In the genomic region with DNA sequence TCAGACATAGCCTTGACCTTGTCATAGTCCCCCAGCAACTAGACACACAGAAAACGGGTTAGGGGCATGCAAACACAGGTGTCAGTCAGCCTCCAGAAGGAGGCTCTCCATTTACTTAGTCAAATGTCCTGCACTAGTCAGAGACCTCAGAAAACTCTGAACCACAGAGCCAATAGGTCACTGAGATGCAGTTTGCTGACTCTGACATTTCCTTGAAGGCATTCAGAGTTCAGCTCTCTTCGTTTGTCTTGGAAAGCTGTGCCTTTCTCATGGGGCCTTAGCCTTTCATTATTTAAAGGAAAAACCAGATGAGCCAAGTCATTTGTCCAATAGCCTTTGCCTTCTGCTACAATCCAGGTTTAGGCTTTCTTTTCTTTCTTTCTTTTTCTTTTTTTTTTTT, we compare ENCODE assay signal across 27 cellular contexts. TPM values are rescaled to one million over a fixed set of nuclear protein-coding genes. Genes with fewer than 3 reads are reported as not detected.
DNase-seq lines count a peak whose midpoint lies in the region; ATAC-seq and TF ChIP-seq lines count a peak whose summit lies in the region.
"Had no signal": no experiment of that assay in that cellular context is flagged by ENCODE, and none has a peak within 500 bp of the region (broad histone marks: within the 10 kb centered on the region; RNA-seq: fewer than 3 reads in every experiment).

No MANE protein-coding gene starts in this region.

- peaks cover 4% of the 10 kb centered on the region for H3K27me3 Mint-ChIP-seq in activated naive CD4-positive, alpha-beta T cell treated with anti-CD3 and anti-CD28 coated beads for 36 hours (ENCODE audit: low read depth)

- intact Hi-C loops in activated naive CD4-positive, alpha-beta T cell treated with anti-CD3 and anti-CD28 coated beads for 36 hours (cut with micrococcal nuclease): no loop called here

- CTCF ChIA-PET in activated naive CD4-positive, alpha-beta T cell treated with anti-CD3 and anti-CD28 coated beads for 36 hours (lab: Charles Lee): no interaction called here

- peaks cover 33 to 62% of the 10 kb centered on the region in 2 donors for H3K4me1 ChIP-seq in thoracic aorta (ENCODE audit: control insufficient read depth in 1 of 2, low read depth in 2 of 2)

- H3K9me3 Mint-ChIP-seq in activated naive CD4-positive, alpha-beta T cell treated with anti-CD3 and anti-CD28 coated beads for 36 hours: no peaks in the 10 kb centered on the region
- H3K9me3 Mint-ChIP-seq: activated T-helper 2 cell treated with anti-CD3 and anti-CD28 coated beads, Interferon-gamma antibody, Interleukin-2, Interleukin-4, amounts not matched to agents 10 μg/mL and 5 μg/mL and 100 μg/mL, durations not matched to agents 14 hours and 24 hours and 36 hours; CD4-positive, alpha-beta memory T cell; WTC11 had no signal

- H3K27ac Mint-ChIP-seq in activated naive CD4-positive, alpha-beta T cell treated with anti-CD3 and anti-CD28 coated beads for 36 hours: no peak overlapping the region
- H3K27ac Mint-ChIP-seq: activated T-helper 2 cell treated with anti-CD3 and anti-CD28 coated beads, Interferon-gamma antibody, Interleukin-2, Interleukin-4, amounts not matched to agents 10 μg/mL and 5 μg/mL and 100 μg/mL, durations not matched to agents 14 hours and 24 hours and 36 hours; CD4-positive, alpha-beta memory T cell had no signal

- H3K4me3 Mint-ChIP-seq in activated naive CD4-positive, alpha-beta T cell treated with anti-CD3 and anti-CD28 coated beads for 36 hours: no peak overlapping the region
- H3K4me3 Mint-ChIP-seq: WTC11 had no signal

- H3K36me3 ChIP-seq in thoracic aorta: no peaks in the 10 kb centered on the region
- H3K36me3 ChIP-seq: cardiac muscle cell, gastroesophageal sphincter, spleen had no signal

- peak overlapping the region; percentile 61 to 78 for H3K27ac ChIP-seq in thoracic aorta
- H3K27ac ChIP-seq: cardiac muscle cell, gastroesophageal sphincter, RWPE1, SK-N-MC, spleen had no signal

- H3K36me3 Mint-ChIP-seq in activated naive CD4-positive, alpha-beta T cell treated with anti-CD3 and anti-CD28 coated beads for 36 hours (ENCODE audit: low read depth): no peaks in the 10 kb centered on the region
- H3K36me3 Mint-ChIP-seq: CD4-positive, alpha-beta memory T cell had no signal

- ATAC-seq in thoracic aorta (ENCODE audit: insufficient number of reproducible peaks, low FRiP score, low read depth): peak; percentile 19
- ATAC-seq in HG03175 (IDR thresholded peaks at IDR 0.05; ENCODE audit: unreplicated experiment): no peak
- ATAC-seq: gastroesophageal sphincter, WTC11 had no signal

- H3K4me3 ChIP-seq in astrocyte of the spinal cord (ENCODE audit: low read depth, low read length) (no peak overlapping the region), fibroblast of the aortic adventitia (ENCODE audit: low read depth, low read length) (no peak overlapping the region), thoracic aorta (peak overlapping the region; percentile 88)
- H3K4me3 ChIP-seq: cardiac muscle cell, gastroesophageal sphincter, SK-N-MC had no signal

- H3K4me1 Mint-ChIP-seq in activated naive CD4-positive, alpha-beta T cell treated with anti-CD3 and anti-CD28 coated beads for 36 hours (ENCODE audit: low read depth): peaks cover 3% of the 10 kb centered on the region

- DNase-seq in NCI-H526 (lab: John Stamatoyannopoulos, UW) (peak; percentile 92 to 96), astrocyte of the spinal cord (ENCODE audit: low read depth, low spot score) (peak; percentile 41), fibroblast of the aortic adventitia (ENCODE audit: low read depth) (peak; percentile 69), thoracic aorta (ENCODE audit: low spot score) (no peak), NCI-H446 (lab: John Stamatoyannopoulos, UW) (no peak), NAMALWA (ENCODE audit: low spot score) (no peak)
- DNase-seq in activated naive CD4-positive, alpha-beta T cell treated with anti-CD3 and anti-CD28 coated beads for 36 hours: no peak
- DNase-seq: activated CD4-positive, alpha-beta T cell treated with anti-CD3 and anti-CD28 coated beads, Interleukin-2, amount 50 U/mL, for 48 hours; activated CD8-positive, alpha-beta memory T cell treated with anti-CD3 and anti-CD28 coated beads, Interleukin-2, amount 50 U/mL, for 48 hours; CD4-positive, alpha-beta memory T cell; DMS79 treated with DMSO at 0.1 percent for 48 hours; kidney; mammary epithelial cell; NCI-H1417; NCI-H2107; NCI-H510A; spleen; stimulated activated CD4-positive, alpha-beta T cell treated with anti-CD3 and anti-CD28 coated beads, Interleukin-4, amount 100 ng/mL, for 24 hours; stimulated activated naive CD4-positive, alpha-beta T cell treated with Interleukin-2 at 50 U/mL for 16 hours; trophoblast cell had no signal

- in situ Hi-C loops in astrocyte of the spinal cord (cut with HindIII; ENCODE audit: low sequenced_read_pairs): no loop called here

- TF ChIP-seq CTCF in astrocyte of the spinal cord (IDR thresholded peaks at IDR 0.05; ENCODE audit: low read depth, low read length) (no peak), fibroblast of the aortic adventitia (IDR thresholded peaks at IDR 0.05; ENCODE audit: insufficient read depth, low read length) (no peak), thoracic aorta (IDR thresholded peaks at IDR 0.05) (no peak)

- H3K9me3 ChIP-seq in thoracic aorta: no peaks in the 10 kb centered on the region
- H3K9me3 ChIP-seq: gastroesophageal sphincter, spleen had no signal

- no peaks in the 10 kb centered on the region for H3K27me3 ChIP-seq in thoracic aorta (replicated peaks; ENCODE audit: insufficient read depth)

RNA-seq across cellular contexts. Expression of gene OLFML2B, which starts 3.5 kb away (rescaled TPM):
- total RNA-seq in fibroblast of the aortic adventitia (ENCODE audit: low replicate concordance): 12.0 and 14.5 TPM in 2 replicates
- total RNA-seq in thoracic aorta: 10 to 100 TPM; 32.2 to 46.6 TPM
- total RNA-seq in activated naive CD4-positive, alpha-beta T cell treated with anti-CD3 and anti-CD28 coated beads for 36 hours: 1 to 10 TPM; 1.7 to 2.3 TPM
- total RNA-seq: activated T-helper 2 cell treated with anti-CD3 and anti-CD28 coated beads, Interferon-gamma antibody, Interleukin-2, Interleukin-4, amounts not matched to agents 10 μg/mL and 5 μg/mL and 100 μg/mL, durations not matched to agents 14 hours and 24 hours and 36 hours had no signal

RNA-seq across cellular contexts. Expression of gene NOS1AP, which starts 49.3 kb away (rescaled TPM):
- 0.18 TPM in 1 of 2 replicates, not detected in the other for total RNA-seq in fibroblast of the aortic adventitia (ENCODE audit: low replicate concordance)
- total RNA-seq in thoracic aorta: 10 to 100 TPM in 1 of 2 donors, 1 to 10 TPM in 1; 6.3 to 12.2 TPM
- total RNA-seq in activated naive CD4-positive, alpha-beta T cell treated with anti-CD3 and anti-CD28 coated beads for 36 hours: under 1 TPM; 0.33 to 0.42 TPM
- total RNA-seq: activated T-helper 2 cell treated with anti-CD3 and anti-CD28 coated beads, Interferon-gamma antibody, Interleukin-2, Interleukin-4, amounts not matched to agents 10 μg/mL and 5 μg/mL and 100 μg/mL, durations not matched to agents 14 hours and 24 hours and 36 hours; CD4-positive, alpha-beta memory T cell had no signal

Comparison
In these comparisons a context has a peak if more than half of its experiments do, and no peak if none do; other contexts are left out.
1. DNase-seq: peak in NCI-H526 (2 of 2), astrocyte of the spinal cord (single experiment) and fibroblast of the aortic adventitia (single experiment); none in thoracic aorta (single experiment), NCI-H446 (0 of 2), activated naive CD4-positive, alpha-beta T cell treated with anti-CD3 and anti-CD28 coated beads for 36 hours (single experiment) and NAMALWA (single experiment).